In genomic region chr4:55866290-55866907, GRCh38 we compare ENCODE assay signal across 8 cellular contexts. TPM values are rescaled to one million over a fixed set of nuclear protein-coding genes. Genes with fewer than 3 reads are reported as not detected.
DNase-seq lines count a peak whose midpoint lies in the region; ATAC-seq and TF ChIP-seq lines count a peak whose summit lies in the region.

No MANE protein-coding gene starts in this region.

- POLR2A ChIA-PET in CD8-positive, alpha-beta memory T cell (lab: Charles Lee) = interaction anchor here (0.6 to 1.1 kb wide), 3 partner anchors 9 to 82 kb away, joined by 3 to 5 read pairs (median 4); partner anchors contain the start of gene CEP135

- no peak overlapping the region for H3K4me3 Mint-ChIP-seq in CD8-positive, alpha-beta memory T cell
- no peak overlapping the region for H3K4me3 Mint-ChIP-seq in activated T-helper 1 cell treated with anti-CD3 and anti-CD28 coated beads, Interleukin-12 subunit alpha, Interleukin-12 subunit beta, Interleukin-2, Interleukin-4 antibody, amounts not matched to agents 30 ng/mL and 10 ng/mL and 1 ng/mL, durations not matched to agents 14 hours and 24 hours and 36 hours

- TF ChIP-seq CTCF in left ventricle myocardium inferior (IDR thresholded peaks at IDR 0.05; ENCODE audit: borderline replicate concordance) = no peak

- no peak for DNase-seq in CD8-positive, alpha-beta memory T cell
- DNase-seq in activated T-helper 1 cell treated with anti-CD3 and anti-CD28 coated beads, Interleukin-12 subunit alpha, Interleukin-12 subunit beta, Interleukin-2, Interleukin-4 antibody, amounts not matched to agents 30 ng/mL and 10 ng/mL and 1 ng/mL, durations not matched to agents 14 hours and 24 hours and 36 hours (ENCODE audit: low spot score) = no peak
- DNase-seq in left ventricle myocardium inferior = no peak
- DNase-seq in superior temporal gyrus (ENCODE audit: extremely low spot score) = peak; percentile 18
- no peak for DNase-seq in NCI-H1436 (lab: John Stamatoyannopoulos, UW)
- DNase-seq in NCI-H82 (lab: John Stamatoyannopoulos, UW) = no peak

- no peaks in the 10 kb centered on the region for H3K9me3 ChIP-seq in CD8-positive, alpha-beta memory T cell (ENCODE audit: low read length)
- no peaks in the 10 kb centered on the region for H3K9me3 ChIP-seq in left ventricle myocardium inferior (replicated peaks)

- H3K4me1 ChIP-seq in CD8-positive, alpha-beta memory T cell (ENCODE audit: insufficient read depth, low read length) = no peaks in the 10 kb centered on the region
- peaks cover 21% of the 10 kb centered on the region for H3K4me1 ChIP-seq in left ventricle myocardium inferior

- no peaks in the 10 kb centered on the region for H3K27me3 ChIP-seq in CD8-positive, alpha-beta memory T cell (ENCODE audit: insufficient read depth, low read length, poor library complexity, severe bottlenecking)
- no peaks in the 10 kb centered on the region for H3K27me3 ChIP-seq in left ventricle myocardium inferior (ENCODE audit: low read depth)

- H3K36me3 ChIP-seq in CD8-positive, alpha-beta memory T cell (ENCODE audit: insufficient read depth, low read length) = peaks cover 41% of the 10 kb centered on the region
- peaks cover 62% of the 10 kb centered on the region for H3K36me3 ChIP-seq in left ventricle myocardium inferior

- peak; percentile 80 for ATAC-seq in GM21360 (IDR thresholded peaks at IDR 0.05; ENCODE audit: unreplicated experiment)
- peak; percentile 85 for ATAC-seq in HG03565 (IDR thresholded peaks at IDR 0.05; ENCODE audit: unreplicated experiment)

- H3K27me3 Mint-ChIP-seq in CD8-positive, alpha-beta memory T cell = no peaks in the 10 kb centered on the region
- no peaks in the 10 kb centered on the region for H3K27me3 Mint-ChIP-seq in activated T-helper 1 cell treated with anti-CD3 and anti-CD28 coated beads, Interleukin-12 subunit alpha, Interleukin-12 subunit beta, Interleukin-2, Interleukin-4 antibody, amounts not matched to agents 30 ng/mL and 10 ng/mL and 1 ng/mL, durations not matched to agents 14 hours and 24 hours and 36 hours (ENCODE audit: insufficient read depth)

- intact Hi-C loops in activated T-helper 1 cell treated with anti-CD3 and anti-CD28 coated beads, Interleukin-12 subunit alpha, Interleukin-12 subunit beta, Interleukin-2, Interleukin-4 antibody, amounts not matched to agents 30 ng/mL and 10 ng/mL and 1 ng/mL, durations not matched to agents 14 hours and 24 hours and 36 hours (cut with micrococcal nuclease) = loop anchor here (2.0 to 10.0 kb wide), 6 partner anchors 82 to 896 kb away; partner anchors contain the start of genes CEP135 and CLOCK
- intact Hi-C loops in left ventricle myocardium inferior (cut with micrococcal nuclease) = no loop called here

- peak overlapping the region; percentile 1 for H3K27ac ChIP-seq in CD8-positive, alpha-beta memory T cell (ENCODE audit: low read depth, low read length)
- H3K27ac ChIP-seq in left ventricle myocardium inferior (replicated peaks) = peak overlapping the region; percentile 75

- H3K36me3 Mint-ChIP-seq in CD8-positive, alpha-beta memory T cell = peaks cover 21 to 72% (median 25%) of the 10 kb centered on the region in 3 donors
- peaks cover 29% of the 10 kb centered on the region for H3K36me3 Mint-ChIP-seq in activated T-helper 1 cell treated with anti-CD3 and anti-CD28 coated beads, Interleukin-12 subunit alpha, Interleukin-12 subunit beta, Interleukin-2, Interleukin-4 antibody, amounts not matched to agents 30 ng/mL and 10 ng/mL and 1 ng/mL, durations not matched to agents 14 hours and 24 hours and 36 hours (ENCODE audit: low read depth)

- H3K27ac Mint-ChIP-seq in CD8-positive, alpha-beta memory T cell = peak overlapping the region in 7 of 8 donors; percentile 44 to 89 (median 56)
- H3K27ac Mint-ChIP-seq in activated T-helper 1 cell treated with anti-CD3 and anti-CD28 coated beads, Interleukin-12 subunit alpha, Interleukin-12 subunit beta, Interleukin-2, Interleukin-4 antibody, amounts not matched to agents 30 ng/mL and 10 ng/mL and 1 ng/mL, durations not matched to agents 14 hours and 24 hours and 36 hours = peak overlapping the region; percentile 24

- H3K4me3 ChIP-seq in CD8-positive, alpha-beta memory T cell (ENCODE audit: low read length) = no peak overlapping the region
- H3K4me3 ChIP-seq in left ventricle myocardium inferior = no peak overlapping the region

- H3K4me1 Mint-ChIP-seq in CD8-positive, alpha-beta memory T cell = peaks cover 21 to 32% (median 28%) of the 10 kb centered on the region in 3 donors
- H3K4me1 Mint-ChIP-seq in activated T-helper 1 cell treated with anti-CD3 and anti-CD28 coated beads, Interleukin-12 subunit alpha, Interleukin-12 subunit beta, Interleukin-2, Interleukin-4 antibody, amounts not matched to agents 30 ng/mL and 10 ng/mL and 1 ng/mL, durations not matched to agents 14 hours and 24 hours and 36 hours (ENCODE audit: low read depth) = peaks cover 21% of the 10 kb centered on the region

- CTCF ChIA-PET in CD8-positive, alpha-beta memory T cell (lab: Charles Lee) = interaction anchor here (1.0 to 2.4 kb wide), 7 partner anchors 13 to 521 kb away, joined by 3 to 14 read pairs (median 4); partner anchors contain the start of genes CEP135, EXOC1 and SRD5A3

- no peaks in the 10 kb centered on the region for H3K9me3 Mint-ChIP-seq in CD8-positive, alpha-beta memory T cell
- no peaks in the 10 kb centered on the region for H3K9me3 Mint-ChIP-seq in activated T-helper 1 cell treated with anti-CD3 and anti-CD28 coated beads, Interleukin-12 subunit alpha, Interleukin-12 subunit beta, Interleukin-2, Interleukin-4 antibody, amounts not matched to agents 30 ng/mL and 10 ng/mL and 1 ng/mL, durations not matched to agents 14 hours and 24 hours and 36 hours

RNA-seq across cellular contexts. Expression of gene EXOC1, which starts 13.0 kb away (rescaled TPM):
- 10 to 100 TPM; 23.4 to 24.6 TPM for total RNA-seq in CD8-positive, alpha-beta memory T cell
- polyA plus RNA-seq in CD8-positive, alpha-beta memory T cell = 13.3 TPM
- 18.3 and 18.8 TPM in 2 replicates for total RNA-seq in activated T-helper 1 cell treated with anti-CD3 and anti-CD28 coated beads, Interleukin-12 subunit alpha, Interleukin-12 subunit beta, Interleukin-2, Interleukin-4 antibody, amounts not matched to agents 30 ng/mL and 10 ng/mL and 1 ng/mL, durations not matched to agents 14 hours and 24 hours and 36 hours
- 20.3 TPM for total RNA-seq in left ventricle myocardium inferior

RNA-seq across cellular contexts. Expression of gene EXOC1L, which starts 46.8 kb away (rescaled TPM):
- total RNA-seq in CD8-positive, alpha-beta memory T cell = not detected
- polyA plus RNA-seq in CD8-positive, alpha-beta memory T cell = not detected
- total RNA-seq in activated T-helper 1 cell treated with anti-CD3 and anti-CD28 coated beads, Interleukin-12 subunit alpha, Interleukin-12 subunit beta, Interleukin-2, Interleukin-4 antibody, amounts not matched to agents 30 ng/mL and 10 ng/mL and 1 ng/mL, durations not matched to agents 14 hours and 24 hours and 36 hours = not detected in 2 replicates
- not detected for total RNA-seq in left ventricle myocardium inferior
